In genomic region chr15:85456798-85457197, GRCh38 we compare ENCODE assay signal across 13 cellular contexts.
DNase-seq lines count a peak whose midpoint lies in the region; ATAC-seq and TF ChIP-seq lines count a peak whose summit lies in the region.
"Had no signal": no experiment of that assay in that cellular context is flagged by ENCODE, and none has a peak within 500 bp of the region (broad histone marks: within the 10 kb centered on the region; RNA-seq: fewer than 3 reads in every experiment).

No MANE protein-coding gene starts in this region.

- H3K36me3 Mint-ChIP-seq in activated naive CD4-positive, alpha-beta T cell treated with anti-CD3 and anti-CD28 coated beads, Interleukin-2, amount 50 U/mL, for 24 hours, result peaks cover 5% of the 10 kb centered on the region
- H3K36me3 Mint-ChIP-seq in activated naive CD4-positive, alpha-beta T cell treated with anti-CD3 and anti-CD28 coated beads, Interleukin-2, amount 50 U/mL, for 72 hours, result peaks cover 1 to 13% of the 10 kb centered on the region in 2 donors
- peaks cover 5% of the 10 kb centered on the region for H3K36me3 Mint-ChIP-seq in stimulated activated memory B cell treated with anti-CD40 and anti-IgM and Interleukin-4, amounts not matched to agents 10 μg/mL and 1 μg/mL and 100 μg/mL, for 72 hours

- H3K9me3 Mint-ChIP-seq in activated naive CD4-positive, alpha-beta T cell treated with anti-CD3 and anti-CD28 coated beads, Interleukin-2, amount 50 U/mL, for 24 hours, result no peaks in the 10 kb centered on the region
- H3K9me3 Mint-ChIP-seq in activated naive CD4-positive, alpha-beta T cell treated with anti-CD3 and anti-CD28 coated beads, Interleukin-2, amount 50 U/mL, for 72 hours, result peaks cover 0 to 11% of the 10 kb centered on the region in 2 donors
- no peaks in the 10 kb centered on the region for H3K9me3 Mint-ChIP-seq in stimulated activated memory B cell treated with anti-CD40 and anti-IgM and Interleukin-4, amounts not matched to agents 10 μg/mL and 1 μg/mL and 100 μg/mL, for 72 hours

- ATAC-seq in activated naive CD4-positive, alpha-beta T cell treated with anti-CD3 and anti-CD28 coated beads, Interleukin-2, amount 50 U/mL, for 72 hours, result no peak
- ATAC-seq in GM21723 (IDR thresholded peaks at IDR 0.05; ENCODE audit: unreplicated experiment) (peak; percentile 33), HG03571 (IDR thresholded peaks at IDR 0.05; ENCODE audit: unreplicated experiment) (peak; percentile 46), GM21786 (IDR thresholded peaks at IDR 0.05; ENCODE audit: unreplicated experiment) (no peak)
- ATAC-seq in stimulated activated memory B cell treated with anti-CD40 and anti-IgM and Interleukin-4, amounts not matched to agents 10 μg/mL and 1 μg/mL and 100 μg/mL, for 72 hours, result peak; percentile 90

- CTCF ChIA-PET in HEK293T (lab: Yijun Ruan, JAX), result interaction anchor here (0.6 to 1.4 kb wide), 3 partner anchors 12 to 871 kb away, joined by 3 to 4 read pairs (median 3); no protein-coding TSS in a partner anchor

- H3K4me3 Mint-ChIP-seq in activated naive CD4-positive, alpha-beta T cell treated with anti-CD3 and anti-CD28 coated beads, Interleukin-2, amount 50 U/mL, for 24 hours, result no peak overlapping the region
- peak overlapping the region; percentile 38 for H3K4me3 Mint-ChIP-seq in stimulated activated memory B cell treated with anti-CD40 and anti-IgM and Interleukin-4, amounts not matched to agents 10 μg/mL and 1 μg/mL and 100 μg/mL, for 72 hours

- POLR2A ChIA-PET in HEK293T (lab: Yijun Ruan, JAX), result interaction anchor here (1.8 kb wide), 1 partner anchor 48 kb away, joined by 4 read pairs; no protein-coding TSS in a partner anchor

- H3K4me1 Mint-ChIP-seq in activated naive CD4-positive, alpha-beta T cell treated with anti-CD3 and anti-CD28 coated beads, Interleukin-2, amount 50 U/mL, for 24 hours, result peaks cover 69% of the 10 kb centered on the region
- H3K4me1 Mint-ChIP-seq in stimulated activated memory B cell treated with anti-CD40 and anti-IgM and Interleukin-4, amounts not matched to agents 10 μg/mL and 1 μg/mL and 100 μg/mL, for 72 hours, result peaks cover 92% of the 10 kb centered on the region

- no peaks in the 10 kb centered on the region for H3K27me3 Mint-ChIP-seq in activated naive CD4-positive, alpha-beta T cell treated with anti-CD3 and anti-CD28 coated beads, Interleukin-2, amount 50 U/mL, for 24 hours
- H3K27me3 Mint-ChIP-seq in stimulated activated memory B cell treated with anti-CD40 and anti-IgM and Interleukin-4, amounts not matched to agents 10 μg/mL and 1 μg/mL and 100 μg/mL, for 72 hours, result no peaks in the 10 kb centered on the region

- peak overlapping the region; percentile 17 for H3K27ac Mint-ChIP-seq in activated naive CD4-positive, alpha-beta T cell treated with anti-CD3 and anti-CD28 coated beads, Interleukin-2, amount 50 U/mL, for 24 hours
- no peak overlapping the region for H3K27ac Mint-ChIP-seq in activated naive CD4-positive, alpha-beta T cell treated with anti-CD3 and anti-CD28 coated beads, Interleukin-2, amount 50 U/mL, for 72 hours
- H3K27ac Mint-ChIP-seq in stimulated activated memory B cell treated with anti-CD40 and anti-IgM and Interleukin-4, amounts not matched to agents 10 μg/mL and 1 μg/mL and 100 μg/mL, for 72 hours, result peak overlapping the region; percentile 92

- DNase-seq in activated naive CD4-positive, alpha-beta T cell treated with anti-CD3 and anti-CD28 coated beads, Interleukin-2, amount 50 U/mL, for 72 hours (ENCODE audit: low spot score in 2 of 2), result no peak
- DNase-seq in HEK293T (ENCODE audit: extremely low spot score) (no peak), NCI-H1092 treated with DMSO at 0.1 percent for 48 hours (lab: John Stamatoyannopoulos, UW) (no peak)
- DNase-seq: activated CD4-positive, alpha-beta T cell treated with anti-CD3 and anti-CD28 coated beads for 48 hours; aorta; MM.1S; nucleus accumbens; spleen had no signal

TF ChIP-seq in HEK293T, 16 proteins besides CTCF, POLR2A, EP300 and RAD21:
- TF ChIP-seq ARNT (IDR thresholded peaks at IDR 0.05) (no peak), HDGF (IDR thresholded peaks at IDR 0.05; ENCODE audit: borderline replicate concordance) (no peak), CTBP1 (IDR thresholded peaks at IDR 0.05; ENCODE audit: borderline replicate concordance) (no peak), SP1 (IDR thresholded peaks at IDR 0.05) (no peak), NFRKB (IDR thresholded peaks at IDR 0.05) (no peak), FOXK2 (IDR thresholded peaks at IDR 0.05) (no peak), FOXM1 (IDR thresholded peaks at IDR 0.05; ENCODE audit: borderline replicate concordance) (no peak)

Comparison
In these comparisons a context has a peak if more than half of its experiments do, and no peak if none do; other contexts are left out.
1. H3K27ac Mint-ChIP-seq: peak in activated naive CD4-positive, alpha-beta T cell treated with anti-CD3 and anti-CD28 coated beads, Interleukin-2, amount 50 U/mL, for 24 hours (single experiment) and stimulated activated memory B cell treated with anti-CD40 and anti-IgM and Interleukin-4, amounts not matched to agents 10 μg/mL and 1 μg/mL and 100 μg/mL, for 72 hours (single experiment); none in activated naive CD4-positive, alpha-beta T cell treated with anti-CD3 and anti-CD28 coated beads, Interleukin-2, amount 50 U/mL, for 72 hours (0 of 2).
2. ATAC-seq: peak in GM21723 (single experiment), HG03571 (single experiment) and stimulated activated memory B cell treated with anti-CD40 and anti-IgM and Interleukin-4, amounts not matched to agents 10 μg/mL and 1 μg/mL and 100 μg/mL, for 72 hours (single experiment); none in activated naive CD4-positive, alpha-beta T cell treated with anti-CD3 and anti-CD28 coated beads, Interleukin-2, amount 50 U/mL, for 72 hours (0 of 2) and GM21786 (single experiment).